9 cellular contexts compared by ENCODE assay signal in genomic region chr11:1547467-1548098, GRCh38. TPM values are rescaled to one million over a fixed set of nuclear protein-coding genes. Genes with fewer than 3 reads are reported as not detected.
A peak's percentile ranks its signal among the peaks of the same experiment; 100 is the strongest.
DNase-seq lines count a peak whose midpoint lies in the region; ATAC-seq and TF ChIP-seq lines count a peak whose summit lies in the region.
"Had no signal": no experiment of that assay in that cellular context is flagged by ENCODE, and none has a peak within 500 bp of the region (broad histone marks: within the 10 kb centered on the region; RNA-seq: fewer than 3 reads in every experiment).

No MANE protein-coding gene starts in this region.

- DNase-seq in activated CD4-positive, alpha-beta T cell treated with anti-CD3 and anti-CD28 coated beads, Interleukin-2, amount 10 ng/mL, durations not matched to agents 24 days and 14 days, result no peak
- no peak for DNase-seq in activated CD4-positive, alpha-beta T cell treated with anti-CD3 and anti-CD28 coated beads, Interleukin-2, amount 50 U/mL, for 48 hours
- DNase-seq in colonic mucosa, result no peak
- no peak for DNase-seq in lower lobe of right lung
- DNase-seq in tibial artery, result no peak
- DNase-seq in HuH-7 (ENCODE audit: low spot score), result no peak
- DNase-seq in NCI-H345 (lab: John Stamatoyannopoulos, UW), result no peak

- H3K4me1 Mint-ChIP-seq in activated CD4-positive, alpha-beta T cell treated with anti-CD3 and anti-CD28 coated beads, Interleukin-2, amount 10 ng/mL, durations not matched to agents 24 days and 14 days, result no peaks in the 10 kb centered on the region

- H3K9me3 ChIP-seq in colonic mucosa, result no peaks in the 10 kb centered on the region
- no peaks in the 10 kb centered on the region for H3K9me3 ChIP-seq in lower lobe of right lung
- no peaks in the 10 kb centered on the region for H3K9me3 ChIP-seq in tibial artery

- intact Hi-C loops in activated CD4-positive, alpha-beta T cell treated with anti-CD3 and anti-CD28 coated beads, Interleukin-2, amount 10 ng/mL, durations not matched to agents 24 days and 14 days (cut with micrococcal nuclease), result loop anchor here (2.0 kb wide), 1 partner anchor 27 kb away; no protein-coding TSS in a partner anchor
- intact Hi-C loops in colonic mucosa (cut with DNase I) (loop anchor here (5.0 kb wide), 1 partner anchor 85 kb away; no protein-coding TSS in a partner anchor), lower lobe of right lung (cut with DNase I) (no loop called here), tibial artery (cut with DNase I; ENCODE audit: low total_unique reads) (loop anchor here (1.0 to 10.0 kb wide), 2 partner anchors 26 to 77 kb away; partner anchors contain the start of genes KRTAP5-4 and KRTAP5-5)

- H3K9me3 Mint-ChIP-seq in activated CD4-positive, alpha-beta T cell treated with anti-CD3 and anti-CD28 coated beads, Interleukin-2, amount 10 ng/mL, durations not matched to agents 24 days and 14 days, result no peaks in the 10 kb centered on the region

- H3K27ac ChIP-seq in colonic mucosa (peak overlapping the region; percentile 85), lower lobe of right lung (peak overlapping the region; percentile 53), tibial artery (peak overlapping the region; percentile 81 to 86)

- no peaks in the 10 kb centered on the region for H3K36me3 ChIP-seq in colonic mucosa
- H3K36me3 ChIP-seq in lower lobe of right lung, result no peaks in the 10 kb centered on the region
- no peaks in the 10 kb centered on the region for H3K36me3 ChIP-seq in tibial artery

- H3K27me3 Mint-ChIP-seq in activated CD4-positive, alpha-beta T cell treated with anti-CD3 and anti-CD28 coated beads, Interleukin-2, amount 10 ng/mL, durations not matched to agents 24 days and 14 days, result peaks cover 41% of the 10 kb centered on the region

- H3K27me3 ChIP-seq in colonic mucosa, result peaks cover 10% of the 10 kb centered on the region
- H3K27me3 ChIP-seq in lower lobe of right lung (ENCODE audit: low read depth), result peaks cover 34% of the 10 kb centered on the region
- peaks cover 0 to 16% of the 10 kb centered on the region in 2 donors for H3K27me3 ChIP-seq in tibial artery

- peak overlapping the region; percentile 60 for H3K4me3 Mint-ChIP-seq in activated CD4-positive, alpha-beta T cell treated with anti-CD3 and anti-CD28 coated beads, Interleukin-2, amount 10 ng/mL, durations not matched to agents 24 days and 14 days

- H3K27ac Mint-ChIP-seq in activated CD4-positive, alpha-beta T cell treated with anti-CD3 and anti-CD28 coated beads, Interleukin-2, amount 10 ng/mL, durations not matched to agents 24 days and 14 days, result no peak overlapping the region

- H3K4me1 ChIP-seq in colonic mucosa, result peaks cover 3% of the 10 kb centered on the region
- H3K4me1 ChIP-seq in lower lobe of right lung, result peaks cover 28% of the 10 kb centered on the region
- H3K4me1 ChIP-seq in tibial artery, result peaks cover 4 to 40% (median 35%) of the 10 kb centered on the region in 4 donors

- TF ChIP-seq CTCF in colonic mucosa (IDR thresholded peaks at IDR 0.05) (no peak), lower lobe of right lung (IDR thresholded peaks at IDR 0.05) (no peak), tibial artery (IDR thresholded peaks at IDR 0.05) (no peak)

- no peaks in the 10 kb centered on the region for H3K36me3 Mint-ChIP-seq in activated CD4-positive, alpha-beta T cell treated with anti-CD3 and anti-CD28 coated beads, Interleukin-2, amount 10 ng/mL, durations not matched to agents 24 days and 14 days (ENCODE audit: low read depth)

- H3K9ac ChIP-seq in colonic mucosa (ENCODE audit: low read depth in 2 of 2, low read length in 2 of 2), result peak overlapping the region; percentile 65 to 81

- ATAC-seq in lower lobe of right lung, result peak; percentile 5 to 23
- ATAC-seq in HG02610 (IDR thresholded peaks at IDR 0.05; ENCODE audit: unreplicated experiment), result no peak

- peak overlapping the region; percentile 47 for H3K4me3 ChIP-seq in colonic mucosa
- H3K4me3 ChIP-seq in lower lobe of right lung, result peak overlapping the region; percentile 55
- peak overlapping the region; percentile 50 to 51 for H3K4me3 ChIP-seq in tibial artery

RNA-seq across cellular contexts. Expression of gene DUSP8, which starts 24.5 kb away (rescaled TPM):
- total RNA-seq in activated CD4-positive, alpha-beta T cell treated with anti-CD3 and anti-CD28 coated beads, Interleukin-2, amount 10 ng/mL, durations not matched to agents 24 days and 14 days, result 0.86 and 1.6 TPM in 2 replicates
- total RNA-seq in colonic mucosa (10 to 100 TPM; 21.8 to 33.9 TPM), lower lobe of right lung (8.9 TPM)

RNA-seq across cellular contexts. Expression of gene KRTAP5-1, which starts 37.5 kb away (rescaled TPM):
- not detected in 2 replicates for total RNA-seq in activated CD4-positive, alpha-beta T cell treated with anti-CD3 and anti-CD28 coated beads, Interleukin-2, amount 10 ng/mL, durations not matched to agents 24 days and 14 days
- not detected for total RNA-seq in colonic mucosa
- total RNA-seq in lower lobe of right lung, result not detected
- total RNA-seq: temporal lobe had no signal

RNA-seq across cellular contexts. Expression of gene KRTAP5-2, which starts 50.5 kb away (rescaled TPM):
- not detected in 2 replicates for total RNA-seq in activated CD4-positive, alpha-beta T cell treated with anti-CD3 and anti-CD28 coated beads, Interleukin-2, amount 10 ng/mL, durations not matched to agents 24 days and 14 days
- total RNA-seq in colonic mucosa (not detected), lower lobe of right lung (not detected)
- total RNA-seq: temporal lobe had no signal
